Comparison of ENCODE assay signal across 9 cellular contexts in genomic region chr22:44180706-44181032, GRCh38. TPM values are rescaled to one million over a fixed set of nuclear protein-coding genes. Genes with fewer than 3 reads are reported as not detected.
DNase-seq lines count a peak whose midpoint lies in the region; FAIRE-seq and TF ChIP-seq lines count a peak whose summit lies in the region.
"Had no signal": no experiment of that assay in that cellular context is flagged by ENCODE, and none has a peak within 500 bp of the region (broad histone marks: within the 10 kb centered on the region; RNA-seq: fewer than 3 reads in every experiment).

Gene PARVG (plus strand): TSS chr22:44180925. CDS start chr22:44183330, 2,405 bp downstream.

- peak; percentile 73 for DNase-seq in SIG-M5 treated with dmso at 0.1 percent for 504 hours (lab: John Stamatoyannopoulos, UW; ENCODE audit: unreplicated experiment)
- no peak for DNase-seq in SIG-M5 (lab: John Stamatoyannopoulos, UW)
- peak; percentile 2 for DNase-seq in LNCaP clone FGC (ENCODE audit: low read depth)
- no peak for DNase-seq in kidney
- no peak for DNase-seq in HPDE6-E6E7 (ENCODE audit: extremely low spot score)
- DNase-seq in H4 (ENCODE audit: low spot score): no peak

- intact Hi-C loops in kidney (cut with DNase I): no loop called here

- H3K4me3 ChIP-seq in LNCaP clone FGC (ENCODE audit: low read depth, low read length) (no peak within 1 kb of the TSS), mucosa of rectum (ENCODE audit: low read length in 2 of 2) (peak within 1 kb of the TSS; percentile 34 to 68), kidney (ENCODE audit: low read length in 2 of 2) (no peak within 1 kb of the TSS)

- H3K9ac ChIP-seq in mucosa of rectum (ENCODE audit: low read depth in 1 of 2, low read length in 2 of 2) (peak within 1 kb of the TSS; percentile 36 to 41), kidney (ENCODE audit: low read length in 2 of 2) (no peak within 1 kb of the TSS)

- peaks cover 36% of the 10 kb centered on the region for H3K4me1 Mint-ChIP-seq in activated naive CD4-positive, alpha-beta T cell treated with anti-CD3 and anti-CD28 coated beads, Interleukin-2, amount 50 U/mL, for 24 hours
- H3K4me1 Mint-ChIP-seq: nephron had no signal

- H3K9me3 Mint-ChIP-seq in activated naive CD4-positive, alpha-beta T cell treated with anti-CD3 and anti-CD28 coated beads, Interleukin-2, amount 50 U/mL, for 24 hours: no peaks in the 10 kb centered on the region
- H3K9me3 Mint-ChIP-seq: nephron had no signal

- peak within 1 kb of the TSS; percentile 90 for H3K4me3 Mint-ChIP-seq in activated naive CD4-positive, alpha-beta T cell treated with anti-CD3 and anti-CD28 coated beads, Interleukin-2, amount 50 U/mL, for 24 hours
- H3K4me3 Mint-ChIP-seq: nephron had no signal

- H3K27ac Mint-ChIP-seq in activated naive CD4-positive, alpha-beta T cell treated with anti-CD3 and anti-CD28 coated beads, Interleukin-2, amount 50 U/mL, for 24 hours: peak within 1 kb of the TSS; percentile 96
- H3K27ac Mint-ChIP-seq: nephron had no signal

- H3K27me3 ChIP-seq in mucosa of rectum (ENCODE audit: control insufficient read depth in 2 of 2, insufficient read depth in 2 of 2, low read length in 2 of 2): no peaks in the 10 kb centered on the region

- no peaks in the 10 kb centered on the region for H3K4me1 ChIP-seq in mucosa of rectum (ENCODE audit: control insufficient read depth in 2 of 2, insufficient read depth in 2 of 2, low read length in 2 of 2)
- H3K4me1 ChIP-seq in kidney (ENCODE audit: control insufficient read depth in 1 of 2, insufficient read depth in 1 of 2, low read depth in 1 of 2, low read length in 2 of 2): no peaks in the 10 kb centered on the region

- no peak for FAIRE-seq in kidney (lab: Jason Lieb, UNC)

- no peaks in the 10 kb centered on the region for H3K36me3 ChIP-seq in mucosa of rectum (ENCODE audit: control insufficient read depth in 2 of 2, insufficient read depth in 2 of 2, low read length in 2 of 2)
- H3K36me3 ChIP-seq in kidney (ENCODE audit: control insufficient read depth in 1 of 2, insufficient read depth in 2 of 2, low read length in 2 of 2): no peaks in the 10 kb centered on the region

- peaks cover 2% of the 10 kb centered on the region for H3K36me3 Mint-ChIP-seq in activated naive CD4-positive, alpha-beta T cell treated with anti-CD3 and anti-CD28 coated beads, Interleukin-2, amount 50 U/mL, for 24 hours

- H3K27ac ChIP-seq in mucosa of rectum (ENCODE audit: low read depth in 2 of 2, low read length in 2 of 2): peak within 1 kb of the TSS; percentile 68 to 81
- H3K27ac ChIP-seq in kidney (ENCODE audit: low read depth in 2 of 2, low read length in 2 of 2): peak within 1 kb of the TSS in 1 of 2 donors; percentile 37

- TF ChIP-seq CTCF in LNCaP clone FGC (IDR thresholded peaks at IDR 0.05; ENCODE audit: control insufficient read depth, extremely low read depth, insufficient read depth) (no peak), kidney (IDR thresholded peaks at IDR 0.05; ENCODE audit: borderline replicate concordance, extremely low read depth, insufficient read depth) (no peak)

- no peaks in the 10 kb centered on the region for H3K27me3 Mint-ChIP-seq in activated naive CD4-positive, alpha-beta T cell treated with anti-CD3 and anti-CD28 coated beads, Interleukin-2, amount 50 U/mL, for 24 hours

- H3K9me3 ChIP-seq in mucosa of rectum (ENCODE audit: control insufficient read depth in 2 of 2, low read length in 2 of 2) (no peaks in the 10 kb centered on the region), kidney (ENCODE audit: control insufficient read depth in 1 of 2, low read length in 2 of 2) (no peaks in the 10 kb centered on the region)

RNA-seq across cellular contexts. Expression of gene PARVG, which starts in this region (rescaled TPM):
- total RNA-seq in kidney: 20.9 TPM
- 2.5 TPM for polyA plus RNA-seq in kidney (ENCODE audit: insufficient read depth, low read depth, low replicate concordance)
- total RNA-seq in H4 (2014; rRNA removed; shearing (Covaris generic)): 0.04 and 1.1 TPM in 2 replicates

Comparison
In these comparisons a context has a peak if more than half of its experiments do, and no peak if none do; other contexts are left out.
1. RNA of gene PARVG (total RNA-seq): 20.9 TPM in kidney (single experiment); 0.04 to 1.1 TPM in H4; every median in the first group is over 10 times any median in the second.
2. DNase-seq: peak in SIG-M5 treated with dmso at 0.1 percent for 504 hours (single experiment) and LNCaP clone FGC (single experiment); none in SIG-M5 (single experiment), kidney (single experiment), HPDE6-E6E7 (single experiment) and H4 (single experiment).
3. H3K4me3 ChIP-seq: peak in mucosa of rectum (2 of 2); none in LNCaP clone FGC (single experiment) and kidney (0 of 2).
4. H3K9ac ChIP-seq: peak in mucosa of rectum (2 of 2); none in kidney (0 of 2).